ENCODE assay signal across 1 cellular context in genomic region chr17:81636505-81637288, GRCh38.
TF ChIP-seq lines count a peak whose summit lies in the region.

Gene NPLOC4 (minus strand): TSS chr17:81637112. CDS start chr17:81636930, 182 bp downstream.
Gene TSPAN10 (plus strand): TSS chr17:81637196. CDS start chr17:81642413, 5,217 bp downstream.

TF ChIP-seq in HepG2, 621 proteins besides CTCF, POLR2A, EP300 and RAD21 (continued from another document and continues in another):
- TF ChIP-seq NFAT5 (CRISPR knock-in tag; IDR thresholded peaks at IDR 0.05) (no peak), CENPT (CRISPR knock-in tag; IDR thresholded peaks at IDR 0.05; ENCODE audit: low read depth) (0 out of 2 replicates have a peak, but pooled peaks have one; percentile 33), MED8 (CRISPR knock-in tag; IDR thresholded peaks at IDR 0.05; ENCODE audit: insufficient replicate concordance) (peak; percentile 96), SSRP1 (CRISPR knock-in tag; IDR thresholded peaks at IDR 0.05) (0 out of 2 replicates have a peak, but pooled peaks have one; percentile 72), PRDM4 (CRISPR knock-in tag; IDR thresholded peaks at IDR 0.05; ENCODE audit: borderline replicate concordance) (no peak; the same call in 1 of the 2 replicates), TIGD3 (CRISPR knock-in tag; IDR thresholded peaks at IDR 0.05; ENCODE audit: borderline replicate concordance) (no peak), MEIS1 (CRISPR knock-in tag; IDR thresholded peaks at IDR 0.05; ENCODE audit: borderline replicate concordance) (no peak; the same call in 1 of the 2 replicates), ZNF274 (CRISPR knock-in tag; IDR thresholded peaks at IDR 0.05) (peak; percentile 27; the same call in 1 of the 2 replicates), GABPA (IDR thresholded peaks at IDR 0.05; ENCODE audit: low read depth, low read length) (peak; percentile 87), GABPA (CRISPR knock-in tag; IDR thresholded peaks at IDR 0.05; ENCODE audit: low read depth) (peak; percentile 84), PAXIP1 (CRISPR knock-in tag; conservative IDR thresholded peaks at IDR 0.05) (peak; percentile 14; the same call in 1 of the 2 replicates), ZNF652 (CRISPR knock-in tag; IDR thresholded peaks at IDR 0.05; ENCODE audit: borderline replicate concordance, low read depth) (peak; percentile 35; the same call in 1 of the 2 replicates), NFKB2 (CRISPR knock-in tag; IDR thresholded peaks at IDR 0.05; ENCODE audit: borderline replicate concordance) (peak; percentile 95), TRIM22 (IDR thresholded peaks at IDR 0.05) (no peak), FOXP4 (CRISPR knock-in tag; IDR thresholded peaks at IDR 0.05) (peak; percentile 73), ZNF354B (CRISPR knock-in tag; IDR thresholded peaks at IDR 0.05) (no peak), DZIP1 (CRISPR knock-in tag; IDR thresholded peaks at IDR 0.05) (0 out of 2 replicates have a peak, but pooled peaks have one; percentile 4), HOXD1 (CRISPR knock-in tag; IDR thresholded peaks at IDR 0.05) (peak; percentile 93), SCMH1 (CRISPR knock-in tag; IDR thresholded peaks at IDR 0.05; ENCODE audit: borderline replicate concordance) (no peak), ARID3A (IDR thresholded peaks at IDR 0.05; ENCODE audit: low read depth, low read length) (no peak), ZNF577 (CRISPR knock-in tag; IDR thresholded peaks at IDR 0.05; ENCODE audit: borderline replicate concordance, low read depth) (no peak), RBM39 (IDR thresholded peaks at IDR 0.05; ENCODE audit: low read depth, low read length, poor library complexity, severe bottlenecking) (no peak), ZNF263 (CRISPR knock-in tag; IDR thresholded peaks at IDR 0.05) (peak; percentile 65), THAP11 (CRISPR knock-in tag; IDR thresholded peaks at IDR 0.05) (peak; percentile 94), ZNF451 (CRISPR knock-in tag; IDR thresholded peaks at IDR 0.05) (peak; percentile 87; the same call in 1 of the 2 replicates), ZFP82 (CRISPR knock-in tag; IDR thresholded peaks at IDR 0.05; ENCODE audit: borderline replicate concordance) (no peak; the same call in 1 of the 2 replicates), RNF2 (conservative IDR thresholded peaks at IDR 0.05; ENCODE audit: low read depth) (peak; percentile 72; the same call in 1 of the 2 replicates), ZNF616 (CRISPR knock-in tag; IDR thresholded peaks at IDR 0.05; ENCODE audit: low read depth) (peak; percentile 55; the same call in 1 of the 2 replicates), ZNF841 (CRISPR knock-in tag; IDR thresholded peaks at IDR 0.05; ENCODE audit: borderline replicate concordance) (0 out of 2 replicates have a peak, but pooled peaks have one; percentile 14), ZNF296 (CRISPR knock-in tag; conservative IDR thresholded peaks at IDR 0.05) (0 out of 2 replicates have a peak, but pooled peaks have one; percentile 60), ZNF260 (CRISPR knock-in tag; IDR thresholded peaks at IDR 0.05; ENCODE audit: borderline replicate concordance, low read depth) (no peak)
